1 cellular context compared by ENCODE assay signal in genomic region chr17:29154516-29155234, GRCh38.
TF ChIP-seq lines count a peak whose summit lies in the region.

No MANE protein-coding gene starts in this region.

TF ChIP-seq in H1, 55 proteins besides CTCF, POLR2A, EP300 and RAD21 (continued from another document):
- no peak for TF ChIP-seq RNF2 (IDR thresholded peaks at IDR 0.05; ENCODE audit: borderline replicate concordance, low read depth, low read length, missing control alignments, poor library complexity, severe bottlenecking)
- TF ChIP-seq TEAD4 (IDR thresholded peaks at IDR 0.05; ENCODE audit: low read depth, low read length): no peak
- no peak for TF ChIP-seq TBP (IDR thresholded peaks at IDR 0.05; ENCODE audit: low read depth, low read length)
- no peak for TF ChIP-seq HDAC2 (IDR thresholded peaks at IDR 0.05; ENCODE audit: borderline replicate concordance in 1 of 2, low read depth in 2 of 2, low read length in 2 of 2)
- no peak for TF ChIP-seq RBBP5 (IDR thresholded peaks at IDR 0.05; ENCODE audit: borderline replicate concordance, low read depth, low read length)
- no peak for TF ChIP-seq TAF1 (IDR thresholded peaks at IDR 0.05; ENCODE audit: low read depth, low read length)
- no peak for TF ChIP-seq MAFK (IDR thresholded peaks at IDR 0.05; ENCODE audit: low read depth, low read length)
